ENCODE assay signal across 10 cellular contexts in genomic region chr6:138957484-138957883, GRCh38. TPM values are rescaled to one million over a fixed set of nuclear protein-coding genes. Genes with fewer than 3 reads are reported as not detected.
DNase-seq lines count a peak whose midpoint lies in the region; ATAC-seq and TF ChIP-seq lines count a peak whose summit lies in the region.
"Had no signal": no experiment of that assay in that cellular context is flagged by ENCODE, and none has a peak within 500 bp of the region (broad histone marks: within the 10 kb centered on the region; RNA-seq: fewer than 3 reads in every experiment).

No MANE protein-coding gene starts in this region.

- no peaks in the 10 kb centered on the region for H3K27me3 Mint-ChIP-seq in Calu3 (ENCODE audit: unreplicated experiment)
- no peaks in the 10 kb centered on the region for H3K27me3 Mint-ChIP-seq in effector memory CD8-positive, alpha-beta T cell
- H3K27me3 Mint-ChIP-seq in natural killer cell treated with Interleukin-12 subunit alpha and Interleukin-12 subunit beta and Interleukin-15 and Interleukin-18, amount 100 ng/mL, for 72 hours, result no peaks in the 10 kb centered on the region

- TF ChIP-seq CTCF in Calu3 (IDR thresholded peaks at IDR 0.05; ENCODE audit: unreplicated experiment) (no peak), gastrocnemius medialis (IDR thresholded peaks at IDR 0.05 in 4 of 5, conservative IDR thresholded peaks at IDR 0.05 in 1 of 5) (no peak)

- H3K36me3 Mint-ChIP-seq in Calu3 (ENCODE audit: insufficient read depth, unreplicated experiment), result no peaks in the 10 kb centered on the region
- no peaks in the 10 kb centered on the region for H3K36me3 Mint-ChIP-seq in effector memory CD8-positive, alpha-beta T cell (ENCODE audit: insufficient read depth)
- H3K36me3 Mint-ChIP-seq in natural killer cell treated with Interleukin-12 subunit alpha and Interleukin-12 subunit beta and Interleukin-15 and Interleukin-18, amount 100 ng/mL, for 72 hours, result peaks cover 4% of the 10 kb centered on the region

- H3K27me3 ChIP-seq in gastrocnemius medialis, result no peaks in the 10 kb centered on the region
- H3K27me3 ChIP-seq: sigmoid colon had no signal

- H3K4me1 Mint-ChIP-seq in Calu3 (ENCODE audit: low read depth, unreplicated experiment), result peaks cover 23% of the 10 kb centered on the region
- H3K4me1 Mint-ChIP-seq in effector memory CD8-positive, alpha-beta T cell (ENCODE audit: low read depth in 2 of 2), result peaks cover 38 to 70% of the 10 kb centered on the region in 2 donors
- H3K4me1 Mint-ChIP-seq in natural killer cell treated with Interleukin-12 subunit alpha and Interleukin-12 subunit beta and Interleukin-15 and Interleukin-18, amount 100 ng/mL, for 72 hours (ENCODE audit: low read depth in 2 of 2), result peaks cover 47 to 53% of the 10 kb centered on the region in 2 donors

- in situ Hi-C loops in gastrocnemius medialis (cut with MboI; ENCODE audit: low sequenced_read_pairs in 4 of 4), result no loop called here

- intact Hi-C loops in Calu3 (cut with micrococcal nuclease; ENCODE audit: unreplicated experiment), result no loop called here
- intact Hi-C loops in gastrocnemius medialis (cut with DNase I; ENCODE audit: low total_unique reads), result no loop called here

- H3K4me3 Mint-ChIP-seq in Calu3 (ENCODE audit: low read depth, unreplicated experiment), result no peak overlapping the region
- H3K4me3 Mint-ChIP-seq in effector memory CD8-positive, alpha-beta T cell, result peak overlapping the region in 1 of 2 donors; percentile 36
- H3K4me3 Mint-ChIP-seq in natural killer cell treated with Interleukin-12 subunit alpha and Interleukin-12 subunit beta and Interleukin-15 and Interleukin-18, amount 100 ng/mL, for 72 hours, result peak overlapping the region; percentile 68

- no peaks in the 10 kb centered on the region for H3K9me3 Mint-ChIP-seq in Calu3 (ENCODE audit: low read depth, unreplicated experiment)
- H3K9me3 Mint-ChIP-seq in effector memory CD8-positive, alpha-beta T cell, result no peaks in the 10 kb centered on the region
- H3K9me3 Mint-ChIP-seq in natural killer cell treated with Interleukin-12 subunit alpha and Interleukin-12 subunit beta and Interleukin-15 and Interleukin-18, amount 100 ng/mL, for 72 hours, result no peaks in the 10 kb centered on the region

- H3K4me1 ChIP-seq in gastrocnemius medialis, result peaks cover 13 to 22% of the 10 kb centered on the region in 2 donors

- no peaks in the 10 kb centered on the region for H3K9me3 ChIP-seq in gastrocnemius medialis
- H3K9me3 ChIP-seq: sigmoid colon had no signal

- no TSS peak for BruUV-seq in Calu3 (replicated peaks; lab: Mats Ljungman, UMichigan)

- no peaks in the 10 kb centered on the region for H3K36me3 ChIP-seq in gastrocnemius medialis
- H3K36me3 ChIP-seq: sigmoid colon had no signal

- H3K27ac ChIP-seq in gastrocnemius medialis, result no peak overlapping the region

- CTCF ChIA-PET in Calu3 (lab: Charles Lee), result no interaction called here

- no peak for TF ChIP-seq POLR2A in gastrocnemius medialis (IDR thresholded peaks at IDR 0.05)

- no peak for ATAC-seq in effector memory CD8-positive, alpha-beta T cell (replicated peaks)
- ATAC-seq in natural killer cell treated with Interleukin-12 subunit alpha and Interleukin-12 subunit beta and Interleukin-15 and Interleukin-18, amount 100 ng/mL, for 72 hours, result no peak
- ATAC-seq in gastrocnemius medialis (no peak), SK-N-SH treated with all-trans-retinoic acid at 6 μM for 48 hours (no peak)

- H3K27ac Mint-ChIP-seq in Calu3 (ENCODE audit: unreplicated experiment), result peak overlapping the region; percentile 21
- H3K27ac Mint-ChIP-seq in effector memory CD8-positive, alpha-beta T cell, result peak overlapping the region; percentile 4 to 28
- peak overlapping the region; percentile 21 to 65 for H3K27ac Mint-ChIP-seq in natural killer cell treated with Interleukin-12 subunit alpha and Interleukin-12 subunit beta and Interleukin-15 and Interleukin-18, amount 100 ng/mL, for 72 hours

- no peak for DNase-seq in Calu3
- peak; percentile 33 to 46 for DNase-seq in NOMO-1 (lab: John Stamatoyannopoulos, UW; ENCODE audit: unreplicated experiment in 2 of 2)
- DNase-seq in effector memory CD8-positive, alpha-beta T cell, result no peak
- DNase-seq in natural killer cell treated with Interleukin-12 subunit alpha and Interleukin-12 subunit beta and Interleukin-15 and Interleukin-18, amount 100 ng/mL, for 72 hours (ENCODE audit: low spot score), result no peak
- DNase-seq in gastrocnemius medialis, result no peak
- DNase-seq in iPS-NIHi7 (ENCODE audit: extremely low spot score), result no peak
- no peak for DNase-seq in globus pallidus (ENCODE audit: low spot score)
- DNase-seq: amygdala, sigmoid colon had no signal

- H3K4me3 ChIP-seq in gastrocnemius medialis, result no peak overlapping the region
- H3K4me3 ChIP-seq: sigmoid colon had no signal

TF ChIP-seq in SK-N-SH treated with all-trans-retinoic acid at 6 μM for 48 hours, 23 proteins besides CTCF, POLR2A, EP300 and RAD21:
- TF ChIP-seq TOX (CRISPR knock-in tag; IDR thresholded peaks at IDR 0.05; ENCODE audit: borderline replicate concordance), result no peak
- TF ChIP-seq ISL1 (CRISPR knock-in tag; IDR thresholded peaks at IDR 0.05), result no peak
- no peak for TF ChIP-seq ARNTL (CRISPR knock-in tag; IDR thresholded peaks at IDR 0.05; ENCODE audit: borderline replicate concordance, low read depth)
- TF ChIP-seq ZNF8 (CRISPR knock-in tag; IDR thresholded peaks at IDR 0.05), result no peak
- no peak for TF ChIP-seq CSDC2 (CRISPR knock-in tag; IDR thresholded peaks at IDR 0.05)
- TF ChIP-seq GLIS3 (CRISPR knock-in tag; IDR thresholded peaks at IDR 0.05), result no peak
- TF ChIP-seq ZNF70 (CRISPR knock-in tag; IDR thresholded peaks at IDR 0.05), result no peak
- no peak for TF ChIP-seq OSR1 (CRISPR knock-in tag; IDR thresholded peaks at IDR 0.05)
- TF ChIP-seq CSRNP3 (CRISPR knock-in tag; IDR thresholded peaks at IDR 0.05), result no peak
- TF ChIP-seq TCF4 (CRISPR knock-in tag; IDR thresholded peaks at IDR 0.05; ENCODE audit: borderline replicate concordance), result no peak
- TF ChIP-seq SNAI2 (CRISPR knock-in tag; IDR thresholded peaks at IDR 0.05), result no peak
- TF ChIP-seq, protein P1, sequence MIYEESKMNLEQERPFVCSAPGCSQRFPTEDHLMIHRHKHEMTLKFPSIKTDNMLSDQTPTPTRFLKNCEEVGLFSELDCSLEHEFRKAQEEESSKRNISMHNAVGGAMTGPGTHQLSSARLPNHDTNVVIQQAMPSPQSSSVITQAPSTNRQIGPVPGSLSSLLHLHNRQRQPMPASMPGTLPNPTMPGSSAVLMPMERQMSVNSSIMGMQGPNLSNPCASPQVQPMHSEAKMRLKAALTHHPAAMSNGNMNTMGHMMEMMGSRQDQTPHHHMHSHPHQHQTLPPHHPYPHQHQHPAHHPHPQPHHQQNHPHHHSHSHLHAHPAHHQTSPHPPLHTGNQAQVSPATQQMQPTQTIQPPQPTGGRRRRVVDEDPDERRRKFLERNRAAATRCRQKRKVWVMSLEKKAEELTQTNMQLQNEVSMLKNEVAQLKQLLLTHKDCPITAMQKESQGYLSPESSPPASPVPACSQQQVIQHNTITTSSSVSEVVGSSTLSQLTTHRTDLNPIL (CRISPR knock-in tag; IDR thresholded peaks at IDR 0.05; ENCODE audit: low read depth), result no peak
- no peak for TF ChIP-seq ZFP3 (CRISPR knock-in tag; IDR thresholded peaks at IDR 0.05)
- no peak for TF ChIP-seq ZC3H10 (CRISPR knock-in tag; IDR thresholded peaks at IDR 0.05)
- no peak for TF ChIP-seq BACH2 (CRISPR knock-in tag; IDR thresholded peaks at IDR 0.05; ENCODE audit: borderline replicate concordance)
- no peak for TF ChIP-seq ZNF565 (CRISPR knock-in tag; conservative IDR thresholded peaks at IDR 0.05; ENCODE audit: low read depth)
- no peak for TF ChIP-seq ESRRG (CRISPR knock-in tag; IDR thresholded peaks at IDR 0.05)

RNA-seq across cellular contexts. Expression of gene REPS1, which starts 30.6 kb away (rescaled TPM):
- total RNA-seq in Calu3 (2022), result 24.1 and 29.5 TPM in 2 replicates
- 10 to 100 TPM; 43.4 to 68.6 TPM for total RNA-seq in natural killer cell treated with Interleukin-12 subunit alpha and Interleukin-12 subunit beta and Interleukin-15 and Interleukin-18, amount 100 ng/mL, for 72 hours
- total RNA-seq in gastrocnemius medialis, result 10 to 100 TPM; 14.8 to 21.6 (median 17.4) TPM

Comparison
In these comparisons a context has a peak if more than half of its experiments do, and no peak if none do; other contexts are left out.
1. DNase-seq: peak in NOMO-1 (2 of 2); none in Calu3 (single experiment), effector memory CD8-positive, alpha-beta T cell (0 of 3), natural killer cell treated with Interleukin-12 subunit alpha and Interleukin-12 subunit beta and Interleukin-15 and Interleukin-18, amount 100 ng/mL, for 72 hours (single experiment), gastrocnemius medialis (0 of 2), iPS-NIHi7 (single experiment) and globus pallidus (single experiment).
2. Peak in every context shown above with its lines, with median percentiles within 50 percentile points of each other: H3K27ac Mint-ChIP-seq.